11 cellular contexts compared by ENCODE assay signal in the genomic region with DNA sequence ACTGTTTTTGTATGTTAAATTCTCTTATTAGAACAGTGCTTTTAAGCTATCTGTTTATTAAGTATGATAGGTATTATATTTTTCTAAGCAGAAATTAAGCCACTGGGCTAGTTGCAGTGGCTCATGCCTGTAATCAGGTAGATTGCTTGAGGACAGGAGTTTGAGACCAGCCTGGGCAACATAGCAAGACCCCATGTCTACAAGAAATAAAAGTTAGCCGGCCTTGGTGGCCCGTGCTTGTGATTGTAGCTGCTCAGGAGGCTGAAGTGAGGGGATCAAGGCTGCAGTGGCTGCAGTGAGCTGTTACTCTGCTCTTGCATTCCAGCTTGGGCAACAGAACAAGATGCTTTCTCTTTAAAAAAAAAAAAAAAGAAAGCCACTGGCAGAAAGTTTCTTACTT.
"Had no signal": no experiment of that assay in that cellular context is flagged by ENCODE, and none has a peak within 500 bp of the region (broad histone marks: within the 10 kb centered on the region; RNA-seq: fewer than 3 reads in every experiment).

No MANE protein-coding gene starts in this region.

- H3K9me3 ChIP-seq: HAP-1 had no signal

- H3K4me1 Mint-ChIP-seq: H9 had no signal

- H3K27ac Mint-ChIP-seq: GM23338, H9, HFFc6 had no signal

- FAIRE-seq: H1, H54 had no signal

- ATAC-seq: GM23338, HCT116 had no signal

- H3K9ac ChIP-seq: GM23248 had no signal

- H2AFZ ChIP-seq: GM23248, GM23338 had no signal

- H3K27ac ChIP-seq: GM23248 had no signal

- H3K9me3 Mint-ChIP-seq: GM23338, H9 had no signal

- H3K4me1 ChIP-seq: HAP-1 had no signal

- DNase-seq: GM23248, GOT3, H7, H9, HCEC 1CT, HFFc6 had no signal

- H3K4me2 ChIP-seq: GM23338 had no signal

- H3K4me3 ChIP-seq: GM23248, GM23338, HAP-1 had no signal

- H3K4me3 Mint-ChIP-seq: GM23338, H9, HFFc6 had no signal
